ENCODE assay signal across 19 cellular contexts in genomic region chr12:39605996-39606395, GRCh38. TPM values are rescaled to one million over a fixed set of nuclear protein-coding genes. Genes with fewer than 3 reads are reported as not detected.
DNase-seq lines count a peak whose midpoint lies in the region; ATAC-seq, FAIRE-seq and TF ChIP-seq lines count a peak whose summit lies in the region.
"Had no signal": no experiment of that assay in that cellular context is flagged by ENCODE, and none has a peak within 500 bp of the region (broad histone marks: within the 10 kb centered on the region; RNA-seq: fewer than 3 reads in every experiment).

No MANE protein-coding gene starts in this region.

- FAIRE-seq in endothelial cell of umbilical vein (lab: Jason Lieb, UNC) = no peak
- FAIRE-seq: D721Med had no signal

- CTCF ChIA-PET in endothelial cell of umbilical vein (lab: Charles Lee) = interaction anchor here (2.9 kb wide), 1 partner anchor 14 kb away, joined by 15 read pairs; the partner anchor contains the start of gene ABCD2

- no peak overlapping the region for H3K27ac ChIP-seq in endothelial cell of umbilical vein (ENCODE audit: insufficient read depth, low read depth, low read length)
- H3K27ac ChIP-seq: 22Rv1, gastroesophageal sphincter, left ventricle myocardium inferior had no signal

- no peaks in the 10 kb centered on the region for H3K9me1 ChIP-seq in endothelial cell of umbilical vein (replicated peaks; ENCODE audit: control insufficient read depth, extremely low read depth, insufficient read depth, low read length)

- DNase-seq in T-helper 2 cell treated with Interferon-gamma antibody and Interleukin-4, amounts not matched to agents 5 μg/mL and 100 μg/mL, for 36 hours (ENCODE audit: low spot score) = no peak
- DNase-seq in T-helper 2 cell = no peak
- DNase-seq in RPMI7951 (ENCODE audit: low read depth) = peak; percentile 28
- DNase-seq in endothelial cell of umbilical vein (ENCODE audit: low read depth, low spot score) = no peak
- DNase-seq in renal cortical epithelial cell (ENCODE audit: low read depth) = peak; percentile 81
- DNase-seq in DMS153 treated with DMSO at 0.1 percent for 48 hours (lab: John Stamatoyannopoulos, UW; ENCODE audit: unreplicated experiment) = no peak
- DNase-seq in activated effector memory CD4-positive, alpha-beta T cell treated with anti-CD3 and anti-CD28 coated beads, Interleukin-2, amount 50 U/mL, for 16 hours = no peak
- DNase-seq: activated naive CD4-positive, alpha-beta T cell treated with Interleukin-2 at 50 U/mL for 16 hours; dermis blood vessel endothelial cell; left ventricle myocardium inferior; MG63; NCI-H2227 treated with DMSO at 0.1 percent for 48 hours had no signal

- no peak for TF ChIP-seq CTCF in endothelial cell of umbilical vein (IDR thresholded peaks at IDR 0.05; ENCODE audit: extremely low read depth in 1 of 2, insufficient read depth in 1 of 2, low read depth in 1 of 2, low read length in 2 of 2)

- TF ChIP-seq POLR2A in endothelial cell of umbilical vein (IDR thresholded peaks at IDR 0.05; ENCODE audit: low read depth, low read length) = no peak

- peaks cover 35% of the 10 kb centered on the region for H3K4me1 Mint-ChIP-seq in T-helper 2 cell treated with Interferon-gamma antibody and Interleukin-4, amounts not matched to agents 5 μg/mL and 100 μg/mL, for 36 hours (ENCODE audit: low read depth)
- H3K4me1 Mint-ChIP-seq: nephron had no signal

- peak overlapping the region; percentile 60 for H3K27ac Mint-ChIP-seq in T-helper 2 cell treated with Interferon-gamma antibody and Interleukin-4, amounts not matched to agents 5 μg/mL and 100 μg/mL, for 36 hours
- H3K27ac Mint-ChIP-seq: nephron; T-helper 1 cell treated with Interleukin-12 subunit alpha and Interleukin-12 subunit beta and Interleukin-4 antibody, amounts not matched to agents 30 μg/mL and 1 μg/mL, for 36 hours had no signal

- H3K4me3 Mint-ChIP-seq in T-helper 2 cell treated with Interferon-gamma antibody and Interleukin-4, amounts not matched to agents 5 μg/mL and 100 μg/mL, for 36 hours = no peak overlapping the region
- H3K4me3 Mint-ChIP-seq: nephron; T-helper 1 cell treated with Interleukin-12 subunit alpha and Interleukin-12 subunit beta and Interleukin-4 antibody, amounts not matched to agents 30 μg/mL and 1 μg/mL, for 36 hours had no signal

- no peaks in the 10 kb centered on the region for H3K79me2 ChIP-seq in endothelial cell of umbilical vein (ENCODE audit: control insufficient read depth, insufficient read depth, low read length)

- intact Hi-C loops in endothelial cell of umbilical vein (cut with micrococcal nuclease) = no loop called here

- no peaks in the 10 kb centered on the region for H3K9me3 ChIP-seq in endothelial cell of umbilical vein (replicated peaks; ENCODE audit: control insufficient read depth, insufficient read depth, low read length)
- H3K9me3 ChIP-seq: gastroesophageal sphincter, left ventricle myocardium inferior, MG63 had no signal

- H4K20me1 ChIP-seq in endothelial cell of umbilical vein (replicated peaks; ENCODE audit: control insufficient read depth, extremely low read depth, insufficient read depth, low read length) = no peaks in the 10 kb centered on the region

- no peak overlapping the region for H2AFZ ChIP-seq in endothelial cell of umbilical vein (ENCODE audit: low read depth, low read length)

- no peaks in the 10 kb centered on the region for H3K27me3 Mint-ChIP-seq in T-helper 2 cell treated with Interferon-gamma antibody and Interleukin-4, amounts not matched to agents 5 μg/mL and 100 μg/mL, for 36 hours (ENCODE audit: low read depth)

- H3K4me3 ChIP-seq in endothelial cell of umbilical vein (replicated peaks in 1 of 3; ENCODE audit: insufficient read depth in 1 of 3, low read depth in 1 of 3, low read length in 3 of 3) = no peak overlapping the region
- H3K4me3 ChIP-seq: gastroesophageal sphincter, left ventricle myocardium inferior, MG63 had no signal

- BruUV-seq in endothelial cell of umbilical vein (replicated peaks; lab: Mats Ljungman, UMichigan) = no TSS peak

- ATAC-seq in GM19328 (IDR thresholded peaks at IDR 0.05; ENCODE audit: unreplicated experiment) = no peak
- ATAC-seq: gastroesophageal sphincter, Panc1 had no signal

- no peaks in the 10 kb centered on the region for H3K27me3 ChIP-seq in endothelial cell of umbilical vein (ENCODE audit: control insufficient read depth in 2 of 2, insufficient read depth in 2 of 2, low read length in 2 of 2)
- H3K27me3 ChIP-seq: gastroesophageal sphincter, MG63 had no signal

- dilution Hi-C loops in endothelial cell of umbilical vein (cut with MboI; ENCODE audit: extremely low pct_ligation_motif_present, low sequenced_read_pairs) = no loop called here

- peaks cover 55% of the 10 kb centered on the region for H3K36me3 Mint-ChIP-seq in T-helper 2 cell treated with Interferon-gamma antibody and Interleukin-4, amounts not matched to agents 5 μg/mL and 100 μg/mL, for 36 hours (ENCODE audit: low read depth)

- no peaks in the 10 kb centered on the region for H3K9me3 Mint-ChIP-seq in T-helper 2 cell treated with Interferon-gamma antibody and Interleukin-4, amounts not matched to agents 5 μg/mL and 100 μg/mL, for 36 hours
- H3K9me3 Mint-ChIP-seq: nephron; T-helper 1 cell treated with Interleukin-12 subunit alpha and Interleukin-12 subunit beta and Interleukin-4 antibody, amounts not matched to agents 30 μg/mL and 1 μg/mL, for 36 hours had no signal

- POLR2A ChIA-PET in endothelial cell of umbilical vein (lab: Charles Lee) = no interaction called here

- peaks cover 5% of the 10 kb centered on the region for H3K4me1 ChIP-seq in endothelial cell of umbilical vein (ENCODE audit: control insufficient read depth, extremely low read depth, insufficient read depth, low read length)

- H3K4me2 ChIP-seq in endothelial cell of umbilical vein (ENCODE audit: insufficient read depth, low read length) = peak overlapping the region; percentile 16

- no peaks in the 10 kb centered on the region for H3K36me3 ChIP-seq in endothelial cell of umbilical vein (ENCODE audit: control insufficient read depth in 2 of 2, extremely low read depth in 1 of 2, insufficient read depth in 2 of 2, low read length in 2 of 2)
- H3K36me3 ChIP-seq: MG63 had no signal

- H3K9ac ChIP-seq in endothelial cell of umbilical vein (replicated peaks; ENCODE audit: extremely low read depth, insufficient read depth, low read length) = no peak overlapping the region

TF ChIP-seq in endothelial cell of umbilical vein, 7 proteins besides CTCF, POLR2A, EP300 and RAD21:
- TF ChIP-seq POLR2AphosphoS5 (IDR thresholded peaks at IDR 0.05; ENCODE audit: insufficient read depth, low read depth, low read length) = no peak
- no peak for TF ChIP-seq FOS (IDR thresholded peaks at IDR 0.05; ENCODE audit: borderline replicate concordance, insufficient read depth, low read length)
- no peak for TF ChIP-seq MAX (IDR thresholded peaks at IDR 0.05; ENCODE audit: insufficient read depth, insufficient read length)
- no peak for TF ChIP-seq EZH2 (IDR thresholded peaks at IDR 0.05; ENCODE audit: borderline replicate concordance, low read depth, low read length, severe bottlenecking)
- no peak for TF ChIP-seq GATA2 (IDR thresholded peaks at IDR 0.05; ENCODE audit: insufficient read depth, insufficient read length, low read depth, low read length)
- TF ChIP-seq JUN (IDR thresholded peaks at IDR 0.05; ENCODE audit: borderline replicate concordance, insufficient read depth, insufficient read length, low read depth) = no peak
- TF ChIP-seq MYC (IDR thresholded peaks at IDR 0.05; ENCODE audit: low read depth, low read length) = no peak

RNA-seq across cellular contexts. Expression of gene ABCD2, which starts 13.6 kb away (rescaled TPM):
- under 0.01 and 0.10 TPM in 2 replicates for total RNA-seq in RPMI7951 (2014; rRNA removed; shearing (Covaris generic))
- not detected in 2 replicates for total RNA-seq in endothelial cell of umbilical vein
- polyA plus RNA-seq in endothelial cell of umbilical vein = not detected in 2 replicates
- not detected in 2 replicates for polyA plus RNA-seq in endothelial cell of umbilical vein (2011; cell fraction: cytosol; rRNA removed)
- not detected in 2 replicates for polyA plus RNA-seq in endothelial cell of umbilical vein (2011; cell fraction: nucleus; rRNA removed)
- not detected in 2 replicates for polyA plus RNA-seq in endothelial cell of umbilical vein (2012)
- not detected in 2 replicates for polyA minus RNA-seq in endothelial cell of umbilical vein
- polyA minus RNA-seq in endothelial cell of umbilical vein (2011; cell fraction: cytosol; rRNA and poly(A)+ RNA removed) = not detected
- not detected in 2 replicates for polyA minus RNA-seq in endothelial cell of umbilical vein (2011; cell fraction: nucleus; rRNA and poly(A)+ RNA removed)
- under 0.01 TPM in 1 of 2 replicates, not detected in the other for total RNA-seq in renal cortical epithelial cell
- total RNA-seq: dermis blood vessel endothelial cell had no signal

Comparison
In these comparisons a context has a peak if more than half of its experiments do, and no peak if none do; other contexts are left out.
1. DNase-seq: peak in RPMI7951 (single experiment) and renal cortical epithelial cell (single experiment); none in T-helper 2 cell treated with Interferon-gamma antibody and Interleukin-4, amounts not matched to agents 5 μg/mL and 100 μg/mL, for 36 hours (single experiment), T-helper 2 cell (0 of 5), endothelial cell of umbilical vein (single experiment), DMS153 treated with DMSO at 0.1 percent for 48 hours (single experiment) and activated effector memory CD4-positive, alpha-beta T cell treated with anti-CD3 and anti-CD28 coated beads, Interleukin-2, amount 50 U/mL, for 16 hours (single experiment).